In the genomic region with DNA sequence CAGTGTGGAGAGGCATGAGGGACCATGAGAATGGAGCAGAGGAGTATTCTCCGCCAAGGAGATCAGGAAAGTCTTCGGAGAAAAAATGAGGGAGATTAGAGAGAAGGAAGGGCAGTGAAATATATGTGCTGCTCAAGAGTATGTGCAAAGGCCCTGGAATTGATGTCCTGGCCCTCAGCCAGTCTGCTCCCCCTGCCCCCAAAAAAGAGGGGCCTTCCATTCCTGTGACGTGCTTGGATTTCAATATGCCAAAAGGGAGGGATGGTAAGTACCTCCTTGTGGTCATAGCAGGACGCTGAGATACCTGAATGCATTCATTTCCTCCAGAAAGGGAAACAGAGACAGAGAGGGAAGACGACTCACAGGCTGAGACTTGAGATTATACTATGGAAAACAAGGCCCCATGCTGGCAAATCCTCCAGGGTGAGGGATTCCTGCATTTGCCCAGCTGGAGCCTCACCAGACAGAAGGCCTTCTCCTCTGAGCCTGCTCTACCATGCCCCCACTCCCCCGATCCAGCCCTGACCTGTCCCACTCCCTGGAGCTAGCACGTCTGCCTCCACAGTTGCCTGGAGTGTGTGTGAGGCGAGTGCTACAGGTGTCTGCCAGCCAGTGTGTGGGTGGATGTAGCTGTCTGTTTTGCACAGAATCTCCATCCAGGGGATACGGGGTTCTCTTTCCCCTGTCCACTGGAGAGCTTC, we compare ENCODE assay signal across 10 cellular contexts. TPM values are rescaled to one million over a fixed set of nuclear protein-coding genes. Genes with fewer than 3 reads are reported as not detected.
DNase-seq lines count a peak whose midpoint lies in the region; ATAC-seq and TF ChIP-seq lines count a peak whose summit lies in the region.
"Had no signal": no experiment of that assay in that cellular context is flagged by ENCODE, and none has a peak within 500 bp of the region (broad histone marks: within the 10 kb centered on the region; RNA-seq: fewer than 3 reads in every experiment).

No MANE protein-coding gene starts in this region.

- no peaks in the 10 kb centered on the region for H3K36me3 Mint-ChIP-seq in CD4-positive, CD25-positive, alpha-beta regulatory T cell
- H3K36me3 Mint-ChIP-seq in activated naive CD8-positive, alpha-beta T cell treated with anti-CD3 and anti-CD28 coated beads for 36 hours = no peaks in the 10 kb centered on the region
- no peaks in the 10 kb centered on the region for H3K36me3 Mint-ChIP-seq in mesothelial cell of epicardium

- no peak for ATAC-seq in CD4-positive, CD25-positive, alpha-beta regulatory T cell (ENCODE audit: low read depth in 2 of 2)
- no peak for ATAC-seq in HG02759 (IDR thresholded peaks at IDR 0.05; ENCODE audit: unreplicated experiment)
- ATAC-seq: psoas muscle had no signal

- TF ChIP-seq CTCF in HEK293 (tag by site-specific recombination; IDR thresholded peaks at IDR 0.05) (no peak), mesothelial cell of epicardium (IDR thresholded peaks at IDR 0.05; ENCODE audit: unreplicated experiment) (no peak)

- H3K4me1 Mint-ChIP-seq in CD4-positive, CD25-positive, alpha-beta regulatory T cell = peaks cover 5 to 55% (median 37%) of the 10 kb centered on the region in 4 donors
- H3K4me1 Mint-ChIP-seq in activated naive CD8-positive, alpha-beta T cell treated with anti-CD3 and anti-CD28 coated beads for 36 hours = peaks cover 51% of the 10 kb centered on the region
- peaks cover 47% of the 10 kb centered on the region for H3K4me1 Mint-ChIP-seq in mesothelial cell of epicardium

- CTCF ChIA-PET in HEK293 (lab: Yijun Ruan, JAX) = interaction anchor here (0.7 to 1.3 kb wide), 2 partner anchors 32 to 86 kb away, joined by 3 read pairs; partner anchors contain the start of gene ESPL1

- no peaks in the 10 kb centered on the region for H3K9me3 Mint-ChIP-seq in CD4-positive, CD25-positive, alpha-beta regulatory T cell
- H3K9me3 Mint-ChIP-seq in activated naive CD8-positive, alpha-beta T cell treated with anti-CD3 and anti-CD28 coated beads for 36 hours = no peaks in the 10 kb centered on the region
- H3K9me3 Mint-ChIP-seq in mesothelial cell of epicardium = no peaks in the 10 kb centered on the region

- no peaks in the 10 kb centered on the region for H3K27me3 ChIP-seq in CD4-positive, CD25-positive, alpha-beta regulatory T cell (ENCODE audit: control insufficient read depth, insufficient read depth, low read length)
- no peaks in the 10 kb centered on the region for H3K27me3 ChIP-seq in MG63

- no peaks in the 10 kb centered on the region for H3K36me3 ChIP-seq in CD4-positive, CD25-positive, alpha-beta regulatory T cell (ENCODE audit: control insufficient read depth, insufficient read depth, low read length)
- H3K36me3 ChIP-seq in HEK293 (ENCODE audit: control insufficient read depth in 2 of 2, insufficient read depth in 1 of 2, low read length in 2 of 2) (no peaks in the 10 kb centered on the region), MG63 (no peaks in the 10 kb centered on the region)

- H3K27ac ChIP-seq in CD4-positive, CD25-positive, alpha-beta regulatory T cell (ENCODE audit: insufficient read depth, low read length, poor library complexity, severe bottlenecking) = peak overlapping the region; percentile 70
- no peak overlapping the region for H3K27ac ChIP-seq in HEK293 (ENCODE audit: extremely low read depth, low read depth, low read length)
- H3K27ac ChIP-seq: psoas muscle, SK-N-MC had no signal

- H3K4me3 ChIP-seq in CD4-positive, CD25-positive, alpha-beta regulatory T cell (ENCODE audit: low read depth, low read length) = peak overlapping the region; percentile 37
- H3K4me3 ChIP-seq in HEK293 (ENCODE audit: low read depth, low read length) (no peak overlapping the region), MG63 (no peak overlapping the region)
- H3K4me3 ChIP-seq: psoas muscle, SK-N-MC had no signal

- H3K27ac Mint-ChIP-seq in CD4-positive, CD25-positive, alpha-beta regulatory T cell = peak overlapping the region; percentile 50 to 90 (median 72)
- H3K27ac Mint-ChIP-seq in activated naive CD8-positive, alpha-beta T cell treated with anti-CD3 and anti-CD28 coated beads for 36 hours = peak overlapping the region; percentile 77
- peak overlapping the region; percentile 65 for H3K27ac Mint-ChIP-seq in mesothelial cell of epicardium

- no peaks in the 10 kb centered on the region for H3K27me3 Mint-ChIP-seq in CD4-positive, CD25-positive, alpha-beta regulatory T cell
- H3K27me3 Mint-ChIP-seq in activated naive CD8-positive, alpha-beta T cell treated with anti-CD3 and anti-CD28 coated beads for 36 hours = no peaks in the 10 kb centered on the region
- H3K27me3 Mint-ChIP-seq in mesothelial cell of epicardium (ENCODE audit: low read depth) = no peaks in the 10 kb centered on the region

- DNase-seq in CD4-positive, CD25-positive, alpha-beta regulatory T cell = no peak
- no peak for DNase-seq in activated naive CD8-positive, alpha-beta T cell treated with anti-CD3 and anti-CD28 coated beads for 36 hours
- no peak for DNase-seq in mesothelial cell of epicardium (ENCODE audit: low spot score in 2 of 2, unreplicated experiment in 2 of 2)
- no peak for DNase-seq in DMS114 treated with DMSO at 0.1 percent for 48 hours (lab: John Stamatoyannopoulos, UW; ENCODE audit: unreplicated experiment)
- no peak for DNase-seq in MG63

- H3K4me1 ChIP-seq in CD4-positive, CD25-positive, alpha-beta regulatory T cell (ENCODE audit: control insufficient read depth, insufficient read depth, low read length, poor library complexity, severe bottlenecking) = peaks cover 60% of the 10 kb centered on the region
- peaks cover 12% of the 10 kb centered on the region for H3K4me1 ChIP-seq in HEK293 (ENCODE audit: control insufficient read depth, insufficient read depth, low read length)

- H3K4me3 Mint-ChIP-seq in CD4-positive, CD25-positive, alpha-beta regulatory T cell = peak overlapping the region; percentile 52 to 71 (median 55)
- H3K4me3 Mint-ChIP-seq in activated naive CD8-positive, alpha-beta T cell treated with anti-CD3 and anti-CD28 coated beads for 36 hours = peak overlapping the region; percentile 1
- H3K4me3 Mint-ChIP-seq in mesothelial cell of epicardium = no peak overlapping the region

- H3K9me3 ChIP-seq in CD4-positive, CD25-positive, alpha-beta regulatory T cell (ENCODE audit: control insufficient read depth in 2 of 2, low read length in 2 of 2) = no peaks in the 10 kb centered on the region
- no peaks in the 10 kb centered on the region for H3K9me3 ChIP-seq in HEK293 (ENCODE audit: control insufficient read depth, insufficient read depth, low read depth, low read length)
- H3K9me3 ChIP-seq in MG63 = no peaks in the 10 kb centered on the region
- H3K9me3 ChIP-seq: psoas muscle had no signal

- POLR2A ChIA-PET in HEK293 (lab: Yijun Ruan, JAX) = no interaction called here

TF ChIP-seq in HEK293, 187 proteins besides CTCF, POLR2A, EP300 and RAD21 (continues in another document):
- TF ChIP-seq ZNF768 (tag by site-specific recombination; IDR thresholded peaks at IDR 0.05) (no peak), FEZF1 (tag by site-specific recombination; IDR thresholded peaks at IDR 0.05) (no peak), ZNF221 (tag by site-specific recombination; IDR thresholded peaks at IDR 0.05; ENCODE audit: borderline replicate concordance) (no peak), ZNF596 (tag by site-specific recombination; IDR thresholded peaks at IDR 0.05) (no peak), ZNF18 (tag by site-specific recombination; IDR thresholded peaks at IDR 0.05) (no peak)

RNA-seq across cellular contexts. Expression of gene RARG, which starts 3.9 kb away (rescaled TPM):
- total RNA-seq in CD4-positive, CD25-positive, alpha-beta regulatory T cell = 16.8 TPM
- polyA plus RNA-seq in CD4-positive, CD25-positive, alpha-beta regulatory T cell = 1 to 10 TPM; 1.5 to 5.1 (median 2.4) TPM
- 10 to 100 TPM; 22.7 to 26.0 TPM for total RNA-seq in activated naive CD8-positive, alpha-beta T cell treated with anti-CD3 and anti-CD28 coated beads for 36 hours
- 66.6 to 72.2 TPM (median 71.6 TPM) in 3 replicates for total RNA-seq in mesothelial cell of epicardium
- 30.8 and 40.7 TPM in 2 replicates for total RNA-seq in MG63 (2014; rRNA removed; shearing (Covaris generic); ENCODE audit: low replicate concordance)

RNA-seq across cellular contexts. Expression of gene ITGB7, which starts 28.8 kb away (rescaled TPM):
- 297 TPM for total RNA-seq in CD4-positive, CD25-positive, alpha-beta regulatory T cell
- polyA plus RNA-seq in CD4-positive, CD25-positive, alpha-beta regulatory T cell = 100 to 1,000 TPM; 279 to 382 (median 330) TPM
- total RNA-seq in activated naive CD8-positive, alpha-beta T cell treated with anti-CD3 and anti-CD28 coated beads for 36 hours = 100 to 1,000 TPM; 102 to 105 TPM
- 3.2 to 4.9 TPM (median 4.6 TPM) in 3 replicates for total RNA-seq in mesothelial cell of epicardium
- 1.6 TPM in 1 of 2 replicates, not detected in the other for total RNA-seq in MG63 (2014; rRNA removed; shearing (Covaris generic); ENCODE audit: low replicate concordance)
- total RNA-seq: lung microvascular endothelial cell had no signal

RNA-seq across cellular contexts. Expression of gene ESPL1, which starts 32.2 kb away (rescaled TPM):
- 2.7 TPM for total RNA-seq in CD4-positive, CD25-positive, alpha-beta regulatory T cell
- under 1 TPM in 3 of 4 donors, not detected in 1; 0.05 to 0.24 (median 0.11) TPM for polyA plus RNA-seq in CD4-positive, CD25-positive, alpha-beta regulatory T cell
- 10 to 100 TPM; 66.3 to 67.7 TPM for total RNA-seq in activated naive CD8-positive, alpha-beta T cell treated with anti-CD3 and anti-CD28 coated beads for 36 hours
- total RNA-seq in mesothelial cell of epicardium = 15.7 to 20.8 TPM (median 15.9 TPM) in 3 replicates
- 22.1 and 23.9 TPM in 2 replicates for total RNA-seq in MG63 (2014; rRNA removed; shearing (Covaris generic); ENCODE audit: low replicate concordance)

RNA-seq across cellular contexts. Expression of gene CSAD, which starts 55.2 kb away (rescaled TPM):
- total RNA-seq in CD4-positive, CD25-positive, alpha-beta regulatory T cell = 68.0 TPM
- 1 to 10 TPM; 1.2 to 2.3 (median 1.6) TPM for polyA plus RNA-seq in CD4-positive, CD25-positive, alpha-beta regulatory T cell
- 10 to 100 TPM; 11.8 to 11.9 TPM for total RNA-seq in activated naive CD8-positive, alpha-beta T cell treated with anti-CD3 and anti-CD28 coated beads for 36 hours
- 120 to 129 TPM (median 125 TPM) in 3 replicates for total RNA-seq in mesothelial cell of epicardium
- total RNA-seq in MG63 (2014; rRNA removed; shearing (Covaris generic); ENCODE audit: low replicate concordance) = 1.2 and 7.1 TPM in 2 replicates

RNA-seq across cellular contexts. Expression of gene ZNF740, which starts 55.4 kb away (rescaled TPM):
- total RNA-seq in CD4-positive, CD25-positive, alpha-beta regulatory T cell = 32.6 TPM
- polyA plus RNA-seq in CD4-positive, CD25-positive, alpha-beta regulatory T cell = 1 to 10 TPM; 2.3 to 3.1 (median 2.7) TPM
- 10 to 100 TPM; 34.9 to 42.8 TPM for total RNA-seq in activated naive CD8-positive, alpha-beta T cell treated with anti-CD3 and anti-CD28 coated beads for 36 hours
- total RNA-seq in mesothelial cell of epicardium = 96.5 to 105 TPM (median 97.5 TPM) in 3 replicates
- 14.7 and 22.2 TPM in 2 replicates for total RNA-seq in MG63 (2014; rRNA removed; shearing (Covaris generic); ENCODE audit: low replicate concordance)

Comparison
In these comparisons a context has a peak if more than half of its experiments do, and no peak if none do; other contexts are left out.
1. RNA of gene ITGB7, which starts 28.8 kb away (total RNA-seq): 297 TPM in CD4-positive, CD25-positive, alpha-beta regulatory T cell (single experiment) and 102 to 105 TPM in activated naive CD8-positive, alpha-beta T cell treated with anti-CD3 and anti-CD28 coated beads for 36 hours; 3.2 to 4.9 TPM in mesothelial cell of epicardium and 1.6 TPM in MG63; every median in the first group is over 10 times any median in the second.
2. Peak in every context shown above with its lines, with median percentiles within 50 percentile points of each other: H3K27ac Mint-ChIP-seq.